ENCODE assay signal across 18 cellular contexts in genomic region chr17:72219824-72220473, GRCh38.
DNase-seq lines count a peak whose midpoint lies in the region; FAIRE-seq and TF ChIP-seq lines count a peak whose summit lies in the region.
"Had no signal": no experiment of that assay in that cellular context is flagged by ENCODE, and none has a peak within 500 bp of the region (broad histone marks: within the 10 kb centered on the region; RNA-seq: fewer than 3 reads in every experiment).

No MANE protein-coding gene starts in this region.

- no peaks in the 10 kb centered on the region for H3K4me1 Mint-ChIP-seq in MCF 10A (ENCODE audit: insufficient read depth, unreplicated experiment)
- H3K4me1 Mint-ChIP-seq in endodermal cell = peaks cover 28% of the 10 kb centered on the region
- H3K4me1 Mint-ChIP-seq: activated CD4-positive, alpha-beta T cell treated with anti-CD3 and anti-CD28 coated beads, Interleukin-2, amount 10 ng/mL, durations not matched to agents 24 days and 14 days; stimulated activated naive B cell treated with anti-CD40 and anti-IgM and Interleukin-4, amounts not matched to agents 10 μg/mL and 1 μg/mL and 100 μg/mL, for 72 hours had no signal

- H3K4me3 ChIP-seq in mammary epithelial cell (replicated peaks in 1 of 3; ENCODE audit: insufficient read depth in 1 of 3, low read depth in 2 of 3, low read length in 3 of 3) (no peak overlapping the region), endodermal cell (ENCODE audit: low read length) (peak overlapping the region; percentile 78), mesodermal cell (ENCODE audit: extremely low read depth, insufficient read depth, low read length, poor library complexity, severe bottlenecking) (peak overlapping the region; percentile 35), smooth muscle cell (peak overlapping the region; percentile 39), GM23248 (no peak overlapping the region)
- H3K4me3 ChIP-seq: BLaER1 had no signal

- no peaks in the 10 kb centered on the region for H3F3A ChIP-seq in smooth muscle cell (ENCODE audit: low read depth)
- no peaks in the 10 kb centered on the region for H3F3A ChIP-seq in GM23248 (ENCODE audit: insufficient read depth)

- H3K27me3 Mint-ChIP-seq in MCF 10A (ENCODE audit: insufficient read depth, unreplicated experiment) = peaks cover 27% of the 10 kb centered on the region
- peaks cover 97% of the 10 kb centered on the region for H3K27me3 Mint-ChIP-seq in endodermal cell (ENCODE audit: insufficient read depth)

- FAIRE-seq in GM19239 (lab: Jason Lieb, UNC) = no peak
- FAIRE-seq: GM18507, pancreas had no signal

- no peaks in the 10 kb centered on the region for H3K36me3 ChIP-seq in mammary epithelial cell (ENCODE audit: insufficient read depth, low read length)
- H3K36me3 ChIP-seq in endodermal cell (ENCODE audit: control insufficient read depth, insufficient read depth, low read length) = no peaks in the 10 kb centered on the region
- H3K36me3 ChIP-seq in mesodermal cell (ENCODE audit: control insufficient read depth, insufficient read depth, low read length) = no peaks in the 10 kb centered on the region
- no peaks in the 10 kb centered on the region for H3K36me3 ChIP-seq in smooth muscle cell (ENCODE audit: low read depth)
- no peaks in the 10 kb centered on the region for H3K36me3 ChIP-seq in GM23248 (ENCODE audit: low read depth)
- H3K36me3 ChIP-seq: BLaER1, pancreas had no signal

- no peaks in the 10 kb centered on the region for H3K9me2 ChIP-seq in GM23248 (ENCODE audit: insufficient read depth)

- H3K27ac ChIP-seq in mammary epithelial cell (ENCODE audit: insufficient read depth, low read depth, low read length) (no peak overlapping the region), endodermal cell (ENCODE audit: low read depth, low read length) (peak overlapping the region; percentile 94), mesodermal cell (ENCODE audit: low read depth, low read length, severe bottlenecking) (no peak overlapping the region), smooth muscle cell (ENCODE audit: low read depth) (no peak overlapping the region), GM23248 (no peak overlapping the region)
- H3K27ac ChIP-seq: 22Rv1, BLaER1, pancreas had no signal

- CTCF ChIA-PET in mammary epithelial cell (lab: Charles Lee; ENCODE audit: low non-redundant PET) (no interaction called here), MCF 10A (lab: Yijun Ruan, JAX) (no interaction called here)

- H2AFZ ChIP-seq in mammary epithelial cell (ENCODE audit: low read depth, low read length) (no peak overlapping the region), smooth muscle cell (ENCODE audit: low read depth) (no peak overlapping the region), GM23248 (no peak overlapping the region)

- in situ Hi-C loops in mammary epithelial cell (cut with MboI; ENCODE audit: low sequenced_read_pairs in 2 of 2) (no loop called here), GM23248 (cut with MboI) (no loop called here)

- dilution Hi-C loops in mammary epithelial cell (cut with HindIII; ENCODE audit: low sequenced_read_pairs) = no loop called here

- H3K79me2 ChIP-seq in mammary epithelial cell (ENCODE audit: insufficient read depth, low read length) (no peaks in the 10 kb centered on the region), smooth muscle cell (ENCODE audit: low read depth) (no peaks in the 10 kb centered on the region), GM23248 (ENCODE audit: insufficient read depth) (no peaks in the 10 kb centered on the region)

- POLR2A ChIA-PET in MCF 10A (lab: Yijun Ruan, JAX) = interaction anchor here (0.6 kb wide), 1 partner anchor 12 kb away, joined by 3 read pairs; no protein-coding TSS in a partner anchor

- H3K4me2 ChIP-seq in mammary epithelial cell (ENCODE audit: insufficient read depth, low read depth, low read length) = peak overlapping the region; percentile 21
- H3K4me2 ChIP-seq in smooth muscle cell = peak overlapping the region; percentile 84
- no peak overlapping the region for H3K4me2 ChIP-seq in GM23248 (ENCODE audit: unreplicated experiment)
- H3K4me2 ChIP-seq: BLaER1 had no signal

- H3K4me1 ChIP-seq in mammary epithelial cell (ENCODE audit: insufficient read depth, low read length) (no peaks in the 10 kb centered on the region), endodermal cell (ENCODE audit: control insufficient read depth, insufficient read depth, low read length) (peaks cover 8% of the 10 kb centered on the region), mesodermal cell (ENCODE audit: control insufficient read depth, insufficient read depth, low read length, poor library complexity, severe bottlenecking) (no peaks in the 10 kb centered on the region), smooth muscle cell (ENCODE audit: low read depth) (peaks cover 26% of the 10 kb centered on the region), GM23248 (ENCODE audit: insufficient read depth) (no peaks in the 10 kb centered on the region)
- H3K4me1 ChIP-seq: BLaER1, pancreas had no signal

- TF ChIP-seq CTCF in mammary epithelial cell (conservative IDR thresholded peaks at IDR 0.05 in 1 of 2, IDR thresholded peaks at IDR 0.05 in 1 of 2; ENCODE audit: extremely low read depth in 1 of 2, insufficient read depth in 1 of 2, low read depth in 1 of 2, low read length in 2 of 2) (no peak), MCF 10A (IDR thresholded peaks at IDR 0.05; ENCODE audit: unreplicated experiment) (no peak), endodermal cell (conservative IDR thresholded peaks at IDR 0.05) (no peak), smooth muscle cell (IDR thresholded peaks at IDR 0.05; ENCODE audit: borderline replicate concordance, insufficient read depth, poor library complexity, severe bottlenecking) (no peak), GM10266 (IDR thresholded peaks at IDR 0.05; ENCODE audit: control insufficient read depth, insufficient read depth, low read depth, missing control alignments) (no peak)

- DNase-seq in mammary epithelial cell = no peak
- no peak for DNase-seq in MCF 10A (ENCODE audit: unreplicated experiment)
- DNase-seq in endodermal cell = peak; percentile 84
- no peak for DNase-seq in smooth muscle cell (lab: John Stamatoyannopoulos, UW; ENCODE audit: unreplicated experiment)
- no peak for DNase-seq in GM23248
- DNase-seq in GM19239 (ENCODE audit: insufficient read length, low spot score) = no peak
- no peak for DNase-seq in GM10266 (ENCODE audit: extremely low spot score)
- DNase-seq: activated CD4-positive, alpha-beta T cell treated with anti-CD3 and anti-CD28 coated beads, Interleukin-2, amount 10 ng/mL, durations not matched to agents 24 days and 14 days; activated naive CD4-positive, alpha-beta T cell; MV-4-11; NCI-H2081 treated with DMSO at 0.1 percent for 48 hours; pancreas; PC-3; stimulated activated naive B cell treated with anti-CD40 and anti-IgM and Interleukin-4, amounts not matched to agents 10 μg/mL and 1 μg/mL and 100 μg/mL, for 72 hours had no signal

- BruUV-seq in mammary epithelial cell (replicated peaks; lab: Mats Ljungman, UMichigan) (no TSS peak), MCF 10A (replicated peaks; lab: Mats Ljungman, UMichigan) (no TSS peak)

- no peak overlapping the region for H3K9ac ChIP-seq in mammary epithelial cell (ENCODE audit: insufficient read depth, low read length)
- H3K9ac ChIP-seq in endodermal cell (ENCODE audit: extremely low read depth, low read length, poor library complexity, severe bottlenecking) = no peak overlapping the region
- H3K9ac ChIP-seq in smooth muscle cell (ENCODE audit: low read depth) = no peak overlapping the region
- H3K9ac ChIP-seq in GM23248 = no peak overlapping the region
- H3K9ac ChIP-seq: BLaER1 had no signal

- H3K36me3 Mint-ChIP-seq in MCF 10A (ENCODE audit: insufficient read depth, unreplicated experiment) (no peaks in the 10 kb centered on the region), endodermal cell (ENCODE audit: low read depth) (no peaks in the 10 kb centered on the region)
- H3K36me3 Mint-ChIP-seq: stimulated activated naive B cell treated with anti-CD40 and anti-IgM and Interleukin-4, amounts not matched to agents 10 μg/mL and 1 μg/mL and 100 μg/mL, for 72 hours had no signal

- H3K27ac Mint-ChIP-seq in MCF 10A (ENCODE audit: low read depth, unreplicated experiment) (no peak overlapping the region), endodermal cell (no peak overlapping the region)
- H3K27ac Mint-ChIP-seq: activated CD4-positive, alpha-beta T cell treated with anti-CD3 and anti-CD28 coated beads, Interleukin-2, amount 10 ng/mL, durations not matched to agents 24 days and 14 days; stimulated activated naive B cell treated with anti-CD40 and anti-IgM and Interleukin-4, amounts not matched to agents 10 μg/mL and 1 μg/mL and 100 μg/mL, for 72 hours had no signal

- H3K9me3 ChIP-seq in mammary epithelial cell (replicated peaks; ENCODE audit: insufficient read depth, low read length) = no peaks in the 10 kb centered on the region
- H3K9me3 ChIP-seq in endodermal cell (ENCODE audit: control insufficient read depth, low read length) = no peaks in the 10 kb centered on the region
- no peaks in the 10 kb centered on the region for H3K9me3 ChIP-seq in mesodermal cell (ENCODE audit: control insufficient read depth, low read length)
- H3K9me3 ChIP-seq in smooth muscle cell (replicated peaks; ENCODE audit: low read depth) = no peaks in the 10 kb centered on the region
- no peaks in the 10 kb centered on the region for H3K9me3 ChIP-seq in GM23248 (ENCODE audit: low read depth)
- H3K9me3 ChIP-seq: BLaER1, pancreas had no signal

- peaks cover 26% of the 10 kb centered on the region for H3K27me3 ChIP-seq in mammary epithelial cell (ENCODE audit: insufficient read depth, low read length)
- H3K27me3 ChIP-seq in endodermal cell (ENCODE audit: control insufficient read depth, insufficient read depth, low read length, poor library complexity, severe bottlenecking) = peaks cover 88% of the 10 kb centered on the region
- peaks cover 57% of the 10 kb centered on the region for H3K27me3 ChIP-seq in smooth muscle cell (ENCODE audit: low read depth)
- H3K27me3 ChIP-seq in GM23248 (replicated peaks; ENCODE audit: insufficient read depth) = peaks cover 37% of the 10 kb centered on the region
- H3K27me3 ChIP-seq: BLaER1, pancreas had no signal

- 4% methylated on average over 12 of the region's 22 CpGs for WGBS in mammary epithelial cell (ENCODE audit: low coverage, missing lambda C conversion rate)
- 5 to 15% methylated on average over 4 to 22 of the region's 22 CpGs for WGBS in endodermal cell (ENCODE audit: insufficient coverage in 1 of 2, insufficient read length in 1 of 2), 2 experiments
- WGBS in mesodermal cell (ENCODE audit: insufficient coverage in 2 of 2), 2 experiments = 3% methylated on average over 11 to 14 of the region's 22 CpGs
- 6% methylated on average over 22 of the region's 22 CpGs for WGBS in smooth muscle cell (ENCODE audit: low lambda C conversion rate)
- 4 to 5% methylated on average over 15 to 22 of the region's 22 CpGs for WGBS in GM23248 (ENCODE audit: low coverage in 1 of 2, low lambda C conversion rate in 2 of 2, missing lambda C conversion rate in 2 of 2), 2 experiments

- intact Hi-C loops in mammary epithelial cell (cut with micrococcal nuclease) (no loop called here), MCF 10A (cut with micrococcal nuclease) (no loop called here)

- H3K4me3 Mint-ChIP-seq in MCF 10A (ENCODE audit: unreplicated experiment) = no peak overlapping the region
- H3K4me3 Mint-ChIP-seq in endodermal cell = peak overlapping the region; percentile 52
- H3K4me3 Mint-ChIP-seq: activated CD4-positive, alpha-beta T cell treated with anti-CD3 and anti-CD28 coated beads, Interleukin-2, amount 10 ng/mL, durations not matched to agents 24 days and 14 days; stimulated activated naive B cell treated with anti-CD40 and anti-IgM and Interleukin-4, amounts not matched to agents 10 μg/mL and 1 μg/mL and 100 μg/mL, for 72 hours had no signal

- H4K20me1 ChIP-seq in mammary epithelial cell (ENCODE audit: insufficient read depth, low read length) (no peaks in the 10 kb centered on the region), smooth muscle cell (ENCODE audit: low read depth) (no peaks in the 10 kb centered on the region), GM23248 (ENCODE audit: insufficient read depth) (no peaks in the 10 kb centered on the region)
- H4K20me1 ChIP-seq: BLaER1 had no signal

- no peaks in the 10 kb centered on the region for H3K9me3 Mint-ChIP-seq in MCF 10A (ENCODE audit: unreplicated experiment)
- no peaks in the 10 kb centered on the region for H3K9me3 Mint-ChIP-seq in endodermal cell
- H3K9me3 Mint-ChIP-seq: activated CD4-positive, alpha-beta T cell treated with anti-CD3 and anti-CD28 coated beads, Interleukin-2, amount 10 ng/mL, durations not matched to agents 24 days and 14 days had no signal

Comparison
In these comparisons a context has a peak if more than half of its experiments do, and no peak if none do; other contexts are left out.
1. H3K4me3 ChIP-seq: peak in endodermal cell (single experiment), mesodermal cell (single experiment) and smooth muscle cell (single experiment); none in mammary epithelial cell (0 of 3) and GM23248 (single experiment).